Comparison of ENCODE assay signal across 16 cellular contexts in genomic region chr1:160521554-160521953, GRCh38. TPM values are rescaled to one million over a fixed set of nuclear protein-coding genes. Genes with fewer than 3 reads are reported as not detected.
DNase-seq lines count a peak whose midpoint lies in the region; ATAC-seq, FAIRE-seq and TF ChIP-seq lines count a peak whose summit lies in the region.
"Had no signal": no experiment of that assay in that cellular context is flagged by ENCODE, and none has a peak within 500 bp of the region (broad histone marks: within the 10 kb centered on the region; RNA-seq: fewer than 3 reads in every experiment).

No MANE protein-coding gene starts in this region.

- intact Hi-C loops in activated CD4-positive, alpha-beta T cell treated with anti-CD3 and anti-CD28 coated beads, Interleukin-2, amount 10 ng/mL, durations not matched to agents 24 days and 14 days (cut with micrococcal nuclease) = loop anchor here (2.0 to 5.0 kb wide), 3 partner anchors 29 to 191 kb away; partner anchors contain the start of gene CD48
- intact Hi-C loops in GM12878 (cut with micrococcal nuclease; ENCODE audit: unreplicated experiment) = loop anchor here (2.0 to 5.0 kb wide), 3 partner anchors 27 to 93 kb away; no protein-coding TSS in a partner anchor

- H3K27ac ChIP-seq in KOPT-K1 (ENCODE audit: low read depth, low read length, poor library complexity, severe bottlenecking) (peak overlapping the region; percentile 90), GM12878 (ENCODE audit: control insufficient read depth, insufficient read depth) (peak overlapping the region; percentile 85)
- H3K27ac ChIP-seq: right lobe of liver had no signal

- no peak for FAIRE-seq in GM12878 (lab: Jason Lieb, UNC)

- no peak for TF ChIP-seq CTCF in GM12878 (IDR thresholded peaks at IDR 0.05 in 2 of 3, conservative IDR thresholded peaks at IDR 0.05 in 1 of 3; ENCODE audit: control insufficient read depth in 2 of 3, extremely low read depth in 1 of 3, insufficient read depth in 1 of 3, low read depth in 3 of 3, low read length in 3 of 3)

- H3K9me3 ChIP-seq in KOPT-K1 (ENCODE audit: insufficient read depth, low read length, poor library complexity, severe bottlenecking) = peaks cover 20% of the 10 kb centered on the region
- H3K9me3 ChIP-seq in GM12878 (replicated peaks; ENCODE audit: control insufficient read depth, insufficient read depth, low read length) = no peaks in the 10 kb centered on the region; the same call in none of the 3 replicates
- H3K9me3 ChIP-seq in MG63 = no peaks in the 10 kb centered on the region; the same call in 1 of the 2 replicates
- H3K9me3 ChIP-seq: right lobe of liver had no signal

- H3K4me3 Mint-ChIP-seq in activated CD4-positive, alpha-beta T cell treated with anti-CD3 and anti-CD28 coated beads, Interleukin-2, amount 10 ng/mL, durations not matched to agents 24 days and 14 days = peak overlapping the region; percentile 94
- H3K4me3 Mint-ChIP-seq in stimulated activated naive CD8-positive, alpha-beta T cell treated with anti-CD3 and anti-CD28 coated beads, Interleukin-15, amount 100 ng/mL, for 72 hours = peak overlapping the region; percentile 84 to 95
- H3K4me3 Mint-ChIP-seq: nephron progenitor cell had no signal

- peaks cover 67% of the 10 kb centered on the region for H3K79me2 ChIP-seq in GM12878 (ENCODE audit: control insufficient read depth, insufficient read depth, low read length)

- H3K9me3 Mint-ChIP-seq in activated CD4-positive, alpha-beta T cell treated with anti-CD3 and anti-CD28 coated beads, Interleukin-2, amount 10 ng/mL, durations not matched to agents 24 days and 14 days = peaks cover 12% of the 10 kb centered on the region
- peaks cover 15 to 23% of the 10 kb centered on the region in 2 donors for H3K9me3 Mint-ChIP-seq in stimulated activated naive CD8-positive, alpha-beta T cell treated with anti-CD3 and anti-CD28 coated beads, Interleukin-15, amount 100 ng/mL, for 72 hours

- H3K4me3 ChIP-seq in GM12878 = peak overlapping the region; percentile 77
- H3K4me3 ChIP-seq in MG63 = no peak overlapping the region
- H3K4me3 ChIP-seq: A549, right lobe of liver had no signal

- no peak for TF ChIP-seq RAD21 in GM12878 (IDR thresholded peaks at IDR 0.05; ENCODE audit: insufficient read depth, low read depth, low read length)

- RAD21 ChIA-PET in GM12878 (lab: Charles Lee; ENCODE audit: unreplicated experiment) = interaction anchor here (1.1 to 4.5 kb wide), 11 partner anchors 11 to 91 kb away, joined by 3 to 76 read pairs (median 11); no protein-coding TSS in a partner anchor

- TF ChIP-seq EP300 in GM12878 (IDR thresholded peaks at IDR 0.05; ENCODE audit: borderline replicate concordance in 1 of 2, control insufficient read depth in 1 of 2, low read depth in 2 of 2, low read length in 2 of 2) = no peak

- TSS peak; percentile 64 for BruUV-seq in GM12878 (replicated peaks; lab: Mats Ljungman, UMichigan)

- no peaks in the 10 kb centered on the region for H3K27me3 Mint-ChIP-seq in activated CD4-positive, alpha-beta T cell treated with anti-CD3 and anti-CD28 coated beads, Interleukin-2, amount 10 ng/mL, durations not matched to agents 24 days and 14 days
- no peaks in the 10 kb centered on the region for H3K27me3 Mint-ChIP-seq in stimulated activated naive CD8-positive, alpha-beta T cell treated with anti-CD3 and anti-CD28 coated beads, Interleukin-15, amount 100 ng/mL, for 72 hours

- H3K9ac ChIP-seq in GM12878 (ENCODE audit: control insufficient read depth, insufficient read depth, low read length) = peak overlapping the region; percentile 82

- no peaks in the 10 kb centered on the region for H4K20me1 ChIP-seq in GM12878 (ENCODE audit: control insufficient read depth, insufficient read depth)

- peaks cover 62% of the 10 kb centered on the region for H3K4me1 Mint-ChIP-seq in activated CD4-positive, alpha-beta T cell treated with anti-CD3 and anti-CD28 coated beads, Interleukin-2, amount 10 ng/mL, durations not matched to agents 24 days and 14 days
- H3K4me1 Mint-ChIP-seq in stimulated activated naive CD8-positive, alpha-beta T cell treated with anti-CD3 and anti-CD28 coated beads, Interleukin-15, amount 100 ng/mL, for 72 hours = peaks cover 49% of the 10 kb centered on the region
- H3K4me1 Mint-ChIP-seq: nephron progenitor cell had no signal

- peaks cover 54% of the 10 kb centered on the region for H3K36me3 Mint-ChIP-seq in activated CD4-positive, alpha-beta T cell treated with anti-CD3 and anti-CD28 coated beads, Interleukin-2, amount 10 ng/mL, durations not matched to agents 24 days and 14 days (ENCODE audit: low read depth)

- no peak for DNase-seq in activated CD4-positive, alpha-beta T cell treated with anti-CD3 and anti-CD28 coated beads, Interleukin-2, amount 10 ng/mL, durations not matched to agents 24 days and 14 days
- DNase-seq in activated CD4-positive, alpha-beta T cell treated with anti-CD3 and anti-CD28 coated beads, Interleukin-2, amount 50 U/mL, for 4 hours = no peak
- no peak for DNase-seq in GM12878 (ENCODE audit: low read depth, low spot score)
- no peak for DNase-seq in stimulated activated naive CD8-positive, alpha-beta T cell treated with anti-CD3 and anti-CD28 coated beads, Interleukin-15, amount 100 ng/mL, for 72 hours
- DNase-seq in NCI-H82 treated with DMSO at 0.1 percent for 48 hours (lab: John Stamatoyannopoulos, UW; ENCODE audit: unreplicated experiment) = no peak
- no peak for DNase-seq in MG63
- no peak for DNase-seq in DMS153 (lab: John Stamatoyannopoulos, UW)
- DNase-seq: activated CD4-positive, CD25-positive, alpha-beta regulatory T cell treated with anti-CD3 and anti-CD28 coated beads, Interleukin-2, amount 50 U/mL, for 72 hours; cerebellar nuclear complex; glutamatergic neuron; left colon; NCI-H446; nephron progenitor cell; right lobe of liver had no signal

- H3K27me3 ChIP-seq in GM12878 (replicated peaks in 1 of 2; ENCODE audit: control insufficient read depth in 2 of 2, insufficient read depth in 2 of 2, low read length in 1 of 2) = no peaks in the 10 kb centered on the region
- H3K27me3 ChIP-seq in MG63 = no peaks in the 10 kb centered on the region
- H3K27me3 ChIP-seq: right lobe of liver had no signal

- SMC1A ChIA-PET in GM12878 (lab: Charles Lee; ENCODE audit: uncharacterized antibody, unreplicated experiment) = interaction anchor here (0.6 to 10.2 kb wide), 12 partner anchors 17 to 90 kb away, joined by 3 to 178 read pairs (median 9); no protein-coding TSS in a partner anchor

- in situ Hi-C loops in GM12878 (cut with MboI) = no loop called here

- ATAC-seq in GM12878 = peak; percentile 26
- ATAC-seq in stimulated activated naive CD8-positive, alpha-beta T cell treated with anti-CD3 and anti-CD28 coated beads, Interleukin-15, amount 100 ng/mL, for 72 hours = no peak
- ATAC-seq: left colon, right lobe of liver had no signal

- no peaks in the 10 kb centered on the region for H3K4me1 ChIP-seq in GM12878 (ENCODE audit: control insufficient read depth, insufficient read depth, low read length)
- H3K4me1 ChIP-seq: right lobe of liver had no signal

- H3K36me3 ChIP-seq in KOPT-K1 (ENCODE audit: insufficient read depth, low read length) (no peaks in the 10 kb centered on the region), GM12878 (ENCODE audit: control insufficient read depth in 2 of 2, insufficient read depth in 2 of 2, low read length in 1 of 2) (peaks cover 0 to 5% of the 10 kb centered on the region in 2 experiments; a peak in 1 of 4 replicates), MG63 (no peaks in the 10 kb centered on the region)
- H3K36me3 ChIP-seq: right lobe of liver had no signal

- CTCF ChIA-PET in GM12878 (lab: Yijun Ruan, JAX) = interaction anchor here (1.0 to 3.6 kb wide), 9 partner anchors 14 to 437 kb away, joined by 3 to 25 read pairs (median 4); no protein-coding TSS in a partner anchor

- H3K4me2 ChIP-seq in GM12878 (ENCODE audit: control insufficient read depth, insufficient read depth) = peak overlapping the region; percentile 67

- H2AFZ ChIP-seq in GM12878 (ENCODE audit: control insufficient read depth, low read depth, low read length) = no peak overlapping the region; the same call in 1 of the 2 replicates

- POLR2A ChIA-PET in GM12878 (lab: Charles Lee) = interaction anchor here (1.2 to 3.8 kb wide), 7 partner anchors 8 to 92 kb away, joined by 5 to 34 read pairs (median 9); no protein-coding TSS in a partner anchor

- 17% methylated on average over 2 of the region's 2 CpGs for WGBS in GM12878 (ENCODE audit: insufficient coverage, insufficient replicate concordance, low lambda C conversion rate, missing lambda C conversion rate)

- no peak for TF ChIP-seq POLR2A in GM12878 (IDR thresholded peaks at IDR 0.05; ENCODE audit: low read depth, low read length)

- H3K27ac Mint-ChIP-seq in activated CD4-positive, alpha-beta T cell treated with anti-CD3 and anti-CD28 coated beads, Interleukin-2, amount 10 ng/mL, durations not matched to agents 24 days and 14 days = peak overlapping the region; percentile 91
- H3K27ac Mint-ChIP-seq in stimulated activated naive CD8-positive, alpha-beta T cell treated with anti-CD3 and anti-CD28 coated beads, Interleukin-15, amount 100 ng/mL, for 72 hours = peak overlapping the region in 1 of 2 donors; percentile 96
- H3K27ac Mint-ChIP-seq: nephron progenitor cell had no signal

RNA-seq across cellular contexts. Expression of gene SLAMF6, which starts 1.5 kb away (rescaled TPM):
- total RNA-seq in activated CD4-positive, alpha-beta T cell treated with anti-CD3 and anti-CD28 coated beads, Interleukin-2, amount 10 ng/mL, durations not matched to agents 24 days and 14 days = 53.8 and 55.4 TPM in 2 replicates
- 145 and 152 TPM in 2 replicates for total RNA-seq in GM12878 (2013; cell fraction: nucleolus; rRNA removed)
- total RNA-seq in GM12878 (2014; rRNA removed) (44.1 and 52.5 TPM in 2 replicates), GM12878 (2014; rRNA removed; fragmentation: Illumina TruSeq; extraction: Trizol) (53.7 and 55.9 TPM in 2 replicates), GM12878 (2021) (30.4 and 30.8 TPM in 2 replicates)
- 20.9 TPM for polyA plus RNA-seq in GM12878 (2011; ENCODE audit: low read depth)
- polyA plus RNA-seq in GM12878 (2011; rRNA removed) (89.6 and 105 TPM in 2 replicates), GM12878 (2014; fragmentation: Illumina TruSeq; extraction: Trizol) (72.7 and 89.7 TPM in 2 replicates), GM12878 (2014; fragmentation: Nextera tagmentation; extraction: Ambion mirVana) (10 to 100 TPM; 20.5 to 27.1 TPM), GM12878 (2014; rRNA removed) (32.1 and 42.5 TPM in 2 replicates), GM12878 (2016; fragmentation: Nextera tagmentation; extraction: Ambion mirVana) (10 to 100 TPM; 24.3 to 28.3 TPM)
- polyA plus RNA-seq in GM12878 (2011; cell fraction: cytosol; rRNA removed) = 54.6 and 63.9 TPM in 2 replicates
- polyA plus RNA-seq in GM12878 (2011; cell fraction: nucleus; rRNA removed) = 36.8 and 51.5 TPM in 2 replicates
- 30.7 and 68.4 TPM in 2 replicates for polyA plus RNA-seq in GM12878 (2012)
- polyA minus RNA-seq in GM12878 (2011; rRNA and poly(A)+ RNA removed) = 86.4 and 92.1 TPM in 2 replicates
- polyA minus RNA-seq in GM12878 (2011; cell fraction: cytosol; rRNA and poly(A)+ RNA removed) = 19.6 and 22.6 TPM in 2 replicates
- polyA minus RNA-seq in GM12878 (2011; cell fraction: nucleus; rRNA and poly(A)+ RNA removed) = 19.1 and 23.9 TPM in 2 replicates
- total RNA-seq in MG63 (2014; rRNA removed; shearing (Covaris generic); ENCODE audit: low replicate concordance) = not detected in 2 replicates
- polyA plus RNA-seq: A549 had no signal

RNA-seq across cellular contexts. Expression of gene CD84, which starts 57.7 kb away (rescaled TPM):
- total RNA-seq in activated CD4-positive, alpha-beta T cell treated with anti-CD3 and anti-CD28 coated beads, Interleukin-2, amount 10 ng/mL, durations not matched to agents 24 days and 14 days = 17.3 and 17.7 TPM in 2 replicates
- 245 and 258 TPM in 2 replicates for total RNA-seq in GM12878 (2013; cell fraction: nucleolus; rRNA removed)
- total RNA-seq in GM12878 (2014; rRNA removed) (12.3 and 15.2 TPM in 2 replicates), GM12878 (2014; rRNA removed; fragmentation: Illumina TruSeq; extraction: Trizol) (13.8 and 14.5 TPM in 2 replicates), GM12878 (2021) (10.4 and 14.2 TPM in 2 replicates)
- 12.7 TPM for polyA plus RNA-seq in GM12878 (2011; ENCODE audit: low read depth)
- polyA plus RNA-seq in GM12878 (2011; rRNA removed) (18.1 and 20.8 TPM in 2 replicates), GM12878 (2014; fragmentation: Illumina TruSeq; extraction: Trizol) (20.3 and 26.6 TPM in 2 replicates), GM12878 (2014; fragmentation: Nextera tagmentation; extraction: Ambion mirVana) (1 to 10 TPM; 3.4 to 6.8 TPM), GM12878 (2014; rRNA removed) (9.3 and 11.2 TPM in 2 replicates), GM12878 (2016; fragmentation: Nextera tagmentation; extraction: Ambion mirVana) (1 to 10 TPM; 7.5 to 7.9 TPM)
- 7.7 and 7.8 TPM in 2 replicates for polyA plus RNA-seq in GM12878 (2011; cell fraction: cytosol; rRNA removed)
- polyA plus RNA-seq in GM12878 (2011; cell fraction: nucleus; rRNA removed) = 20.4 and 23.3 TPM in 2 replicates
- polyA plus RNA-seq in GM12878 (2012) = 9.2 and 10.5 TPM in 2 replicates
- 21.3 and 24.2 TPM in 2 replicates for polyA minus RNA-seq in GM12878 (2011; rRNA and poly(A)+ RNA removed)
- 2.3 and 2.4 TPM in 2 replicates for polyA minus RNA-seq in GM12878 (2011; cell fraction: cytosol; rRNA and poly(A)+ RNA removed)
- 16.3 and 17.8 TPM in 2 replicates for polyA minus RNA-seq in GM12878 (2011; cell fraction: nucleus; rRNA and poly(A)+ RNA removed)
- not detected in 2 replicates for total RNA-seq in MG63 (2014; rRNA removed; shearing (Covaris generic); ENCODE audit: low replicate concordance)
- polyA plus RNA-seq: A549 had no signal

Comparison
In these comparisons a context has a peak if more than half of its experiments do, and no peak if none do; other contexts are left out.
1. RNA of gene SLAMF6, which starts 1.5 kb away (total RNA-seq): 53.8 to 55.4 TPM in activated CD4-positive, alpha-beta T cell treated with anti-CD3 and anti-CD28 coated beads, Interleukin-2, amount 10 ng/mL, durations not matched to agents 24 days and 14 days and 30.4 to 152 TPM in GM12878; not detected in MG63; every median in the first group is over 10 times any median in the second.
2. RNA of gene CD84, which starts 57.7 kb away (total RNA-seq): 17.3 to 17.7 TPM in activated CD4-positive, alpha-beta T cell treated with anti-CD3 and anti-CD28 coated beads, Interleukin-2, amount 10 ng/mL, durations not matched to agents 24 days and 14 days and 10.4 to 258 TPM in GM12878; not detected in MG63; every median in the first group is over 10 times any median in the second.